Comparison of ENCODE assay signal across 8 cellular contexts in the genomic region with DNA sequence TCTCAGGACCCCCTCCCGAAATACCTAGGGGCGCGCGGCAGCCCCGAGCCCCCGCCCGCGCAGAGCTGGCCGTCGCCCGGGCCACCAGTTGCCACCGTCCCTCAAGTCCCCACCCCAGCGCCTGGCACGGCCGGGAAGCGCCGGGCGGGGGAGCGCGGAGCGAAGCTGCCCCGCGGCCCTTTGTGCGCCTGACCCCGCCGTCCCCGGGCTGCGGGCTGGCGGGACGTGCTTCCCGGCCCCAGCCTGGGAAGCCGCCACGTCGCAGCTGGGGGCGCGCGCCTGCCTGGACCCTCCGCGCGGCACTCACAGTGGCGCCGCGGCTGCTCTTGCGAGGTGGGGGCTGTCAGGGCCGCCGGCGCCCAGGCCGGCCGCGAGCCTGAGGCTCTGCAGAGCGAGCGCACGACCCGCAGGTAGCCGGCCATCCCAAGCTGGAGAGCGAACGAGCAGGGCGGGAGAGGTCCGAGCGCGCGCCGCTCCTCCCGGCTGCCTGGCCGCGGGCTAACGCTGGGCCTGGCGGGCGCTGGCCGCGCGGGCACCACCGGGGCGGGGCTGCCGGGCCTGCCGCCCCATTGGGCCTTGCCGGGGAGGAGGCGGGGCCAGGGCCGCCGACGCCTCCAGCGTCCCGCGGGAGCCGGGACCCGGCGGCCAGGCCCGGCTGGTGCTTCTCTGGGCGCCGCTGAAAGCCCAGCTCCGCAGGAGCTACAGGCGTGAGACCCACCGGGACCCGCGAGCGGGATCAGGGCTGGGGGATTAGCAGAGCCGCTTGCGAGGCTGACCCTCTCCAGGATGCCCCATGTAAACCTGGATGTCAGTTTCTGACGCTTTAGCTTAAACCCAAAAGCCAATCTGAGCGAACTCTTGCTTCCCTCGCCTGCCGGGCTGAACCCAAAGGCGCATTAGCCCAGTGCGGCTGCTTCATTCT. TPM values are rescaled to one million over a fixed set of nuclear protein-coding genes. Genes with fewer than 3 reads are reported as not detected.
DNase-seq lines count a peak whose midpoint lies in the region; ATAC-seq and TF ChIP-seq lines count a peak whose summit lies in the region.

A gene (minus strand): TSS at position 500 of the 922 bp plus-strand sequence. CDS start 78 bp downstream, at position 422.

- H4K20me1 ChIP-seq in Karpas-422 (ENCODE audit: insufficient read depth, low read depth, low read length) (no peaks in the 10 kb centered on the region), SK-N-SH (ENCODE audit: insufficient read depth) (no peaks in the 10 kb centered on the region)

- peaks cover 3% of the 10 kb centered on the region for H3F3A ChIP-seq in SK-N-SH (replicated peaks; ENCODE audit: insufficient read depth)

- DNase-seq in Karpas-422: peak; percentile 88
- DNase-seq in SK-N-SH: peak; percentile 98
- peak; percentile 80 to 86 for DNase-seq in activated naive CD4-positive, alpha-beta T cell treated with anti-CD3 and anti-CD28 coated beads, Interleukin-2, amount 50 U/mL, for 72 hours (ENCODE audit: low spot score in 2 of 2)
- peak; percentile 90 for DNase-seq in globus pallidus (ENCODE audit: low spot score)
- DNase-seq in non-pigmented ciliary epithelial cell (ENCODE audit: low read depth): peak; percentile 14
- DNase-seq in thoracic aorta (ENCODE audit: low spot score): no peak

- no peaks in the 10 kb centered on the region for H3K36me3 ChIP-seq in ES-I3 (ENCODE audit: insufficient read depth, low read length)
- no peaks in the 10 kb centered on the region for H3K36me3 ChIP-seq in Karpas-422 (ENCODE audit: insufficient read depth, low read length)
- no peaks in the 10 kb centered on the region for H3K36me3 ChIP-seq in SK-N-SH (replicated peaks in 1 of 2; ENCODE audit: control insufficient read depth in 1 of 2, insufficient read depth in 2 of 2, low read length in 1 of 2)
- H3K36me3 ChIP-seq in thoracic aorta: no peaks in the 10 kb centered on the region

- H3K9me3 ChIP-seq in ES-I3 (ENCODE audit: control insufficient read depth, insufficient read depth, low read length) (no peaks in the 10 kb centered on the region), Karpas-422 (ENCODE audit: low read length) (no peaks in the 10 kb centered on the region), SK-N-SH (no peaks in the 10 kb centered on the region), thoracic aorta (no peaks in the 10 kb centered on the region)

- POLR2A ChIA-PET in SK-N-SH (lab: Yijun Ruan, JAX): interaction anchor here (0.8 to 2.1 kb wide), 6 partner anchors 13 to 208 kb away, joined by 3 to 10 read pairs (median 4); a partner anchor contains a TSS

- H3K4me2 ChIP-seq in Karpas-422 (ENCODE audit: low read depth, low read length, poor library complexity, severe bottlenecking): peak within 1 kb of the TSS; percentile 89
- peak within 1 kb of the TSS; percentile 82 for H3K4me2 ChIP-seq in SK-N-SH

- CTCF ChIA-PET in SK-N-SH (lab: Yijun Ruan, JAX): interaction anchor here (1.2 to 2.1 kb wide), 7 partner anchors 14 to 209 kb away, joined by 3 to 7 read pairs (median 4); a partner anchor contains a TSS

- H3K27me3 ChIP-seq in Karpas-422 (ENCODE audit: low read length) (no peaks in the 10 kb centered on the region), SK-N-SH (ENCODE audit: insufficient read depth) (no peaks in the 10 kb centered on the region), thoracic aorta (replicated peaks; ENCODE audit: insufficient read depth) (no peaks in the 10 kb centered on the region)

- H3K79me2 ChIP-seq in Karpas-422 (ENCODE audit: low read length) (peaks cover 22% of the 10 kb centered on the region), SK-N-SH (ENCODE audit: insufficient read depth) (peaks cover 8% of the 10 kb centered on the region; the same call in 1 of the 2 replicates)

- TF ChIP-seq EP300 in SK-N-SH (IDR thresholded peaks at IDR 0.05; ENCODE audit: borderline replicate concordance in 1 of 2, low read depth in 1 of 2, low read length in 1 of 2): no peak

- H3K27ac ChIP-seq in Karpas-422 (ENCODE audit: low read length): peak within 1 kb of the TSS; percentile 97
- peak within 1 kb of the TSS; percentile 48 to 81; a peak in 3 of 4 replicates for H3K27ac ChIP-seq in SK-N-SH (ENCODE audit: low read depth in 2 of 2, low read length in 1 of 2)
- H3K27ac ChIP-seq in thoracic aorta: peak within 1 kb of the TSS; percentile 87

- H3K9me3 Mint-ChIP-seq in activated naive CD4-positive, alpha-beta T cell treated with anti-CD3 and anti-CD28 coated beads, Interleukin-2, amount 50 U/mL, for 72 hours: no peaks in the 10 kb centered on the region

- peaks cover 11 to 14% of the 10 kb centered on the region in 2 donors for H3K36me3 Mint-ChIP-seq in activated naive CD4-positive, alpha-beta T cell treated with anti-CD3 and anti-CD28 coated beads, Interleukin-2, amount 50 U/mL, for 72 hours

- TF ChIP-seq CTCF in SK-N-SH (IDR thresholded peaks at IDR 0.05) (no peak), thoracic aorta (IDR thresholded peaks at IDR 0.05) (no peak)

- peak within 1 kb of the TSS; percentile 88 to 90 for H3K27ac Mint-ChIP-seq in activated naive CD4-positive, alpha-beta T cell treated with anti-CD3 and anti-CD28 coated beads, Interleukin-2, amount 50 U/mL, for 72 hours

- TF ChIP-seq RAD21 in SK-N-SH (IDR thresholded peaks at IDR 0.05; ENCODE audit: low read length): no peak

- ATAC-seq in GM21786 (IDR thresholded peaks at IDR 0.05; ENCODE audit: unreplicated experiment) (peak; percentile 37), thoracic aorta (ENCODE audit: insufficient number of reproducible peaks, low FRiP score, low read depth) (peak; percentile 81)
- peak; percentile 84 for ATAC-seq in activated naive CD4-positive, alpha-beta T cell treated with anti-CD3 and anti-CD28 coated beads, Interleukin-2, amount 50 U/mL, for 72 hours

- 3% methylated on average over 6 of the region's 104 CpGs for WGBS in SK-N-SH (ENCODE audit: low lambda C conversion rate)

- H3K4me3 ChIP-seq in Karpas-422 (ENCODE audit: low read length): peak within 1 kb of the TSS; percentile 75
- H3K4me3 ChIP-seq in SK-N-SH (ENCODE audit: low read depth in 2 of 2, low read length in 1 of 2): peak within 1 kb of the TSS; percentile 77 to 79
- peak within 1 kb of the TSS; percentile 91 for H3K4me3 ChIP-seq in thoracic aorta

- H3K4me1 ChIP-seq in ES-I3 (ENCODE audit: insufficient read depth, low read length) (peaks cover 23% of the 10 kb centered on the region), Karpas-422 (ENCODE audit: low read length) (peaks cover 54% of the 10 kb centered on the region), SK-N-SH (ENCODE audit: control insufficient read depth in 1 of 2, insufficient read depth in 2 of 2, low read depth in 1 of 2, low read length in 1 of 2) (peaks cover 12 to 32% of the 10 kb centered on the region in 2 experiments; a peak in 2 of 4 replicates), thoracic aorta (ENCODE audit: control insufficient read depth in 1 of 2, low read depth in 2 of 2) (peaks cover 33 to 57% of the 10 kb centered on the region in 2 donors)

- H2AFZ ChIP-seq in Karpas-422 (ENCODE audit: low read length): peak within 1 kb of the TSS; percentile 77; the same call in 1 of the 2 replicates
- peak within 1 kb of the TSS; percentile 98 for H2AFZ ChIP-seq in SK-N-SH (ENCODE audit: low read depth)

- peak within 1 kb of the TSS; percentile 89 for H3K9ac ChIP-seq in ES-I3 (ENCODE audit: low read depth, low read length)
- peak within 1 kb of the TSS; percentile 89 for H3K9ac ChIP-seq in Karpas-422 (ENCODE audit: low read length)
- peak within 1 kb of the TSS; percentile 83 for H3K9ac ChIP-seq in SK-N-SH

- no peaks in the 10 kb centered on the region for H3K9me2 ChIP-seq in Karpas-422 (replicated peaks; ENCODE audit: insufficient read depth, low read length)
- H3K9me2 ChIP-seq in SK-N-SH: no peaks in the 10 kb centered on the region

TF ChIP-seq in SK-N-SH, 30 proteins besides CTCF, POLR2A, EP300 and RAD21 (continues in another document):
- TF ChIP-seq JUND (IDR thresholded peaks at IDR 0.05) (no peak), ELF1 (IDR thresholded peaks at IDR 0.05) (no peak), POLR2AphosphoS5 (IDR thresholded peaks at IDR 0.05; ENCODE audit: low read depth, low read length) (peak; percentile 38; the same call in 1 of the 2 replicates), FOXJ3 (CRISPR knock-in tag; IDR thresholded peaks at IDR 0.05) (no peak), MXI1 (IDR thresholded peaks at IDR 0.05; ENCODE audit: low read depth, low read length) (peak; percentile 68), RCOR1 (IDR thresholded peaks at IDR 0.05; ENCODE audit: low read length) (0 out of 2 replicates have a peak, but pooled peaks have one; percentile 31), NRF1 (IDR thresholded peaks at IDR 0.05; ENCODE audit: low read depth, low read length) (no peak), YY1 (IDR thresholded peaks at IDR 0.05; ENCODE audit: low read depth) (no peak), TEAD4 (IDR thresholded peaks at IDR 0.05; ENCODE audit: borderline replicate concordance, insufficient read depth) (no peak)
- TF ChIP-seq, protein P1, sequence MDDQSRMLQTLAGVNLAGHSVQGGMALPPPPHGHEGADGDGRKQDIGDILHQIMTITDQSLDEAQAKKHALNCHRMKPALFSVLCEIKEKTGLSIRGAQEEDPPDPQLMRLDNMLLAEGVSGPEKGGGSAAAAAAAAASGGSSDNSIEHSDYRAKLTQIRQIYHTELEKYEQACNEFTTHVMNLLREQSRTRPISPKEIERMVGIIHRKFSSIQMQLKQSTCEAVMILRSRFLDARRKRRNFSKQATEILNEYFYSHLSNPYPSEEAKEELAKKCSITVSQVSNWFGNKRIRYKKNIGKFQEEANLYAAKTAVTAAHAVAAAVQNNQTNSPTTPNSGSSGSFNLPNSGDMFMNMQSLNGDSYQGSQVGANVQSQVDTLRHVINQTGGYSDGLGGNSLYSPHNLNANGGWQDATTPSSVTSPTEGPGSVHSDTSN (IDR thresholded peaks at IDR 0.05): no peak

RNA-seq across cellular contexts. Expression of the gene that starts here (rescaled TPM):
- 93.4 and 156 TPM in 2 replicates for total RNA-seq in Karpas-422 (2014; rRNA removed; shearing (Covaris generic); ENCODE audit: low replicate concordance)
- 24.7 and 25.2 TPM in 2 replicates for polyA plus RNA-seq in SK-N-SH (2012; rRNA removed)
- polyA plus RNA-seq in SK-N-SH (2012; cell fraction: cytosol; rRNA removed): 12.0 and 19.2 TPM in 2 replicates
- polyA plus RNA-seq in SK-N-SH (2012; cell fraction: nucleus; rRNA removed): 15.3 TPM in 2 replicates
- total RNA-seq in activated naive CD4-positive, alpha-beta T cell treated with anti-CD3 and anti-CD28 coated beads, Interleukin-2, amount 50 U/mL, for 72 hours: 100 to 1,000 TPM; 203 to 242 TPM
- total RNA-seq in thoracic aorta: 10 to 100 TPM; 24.5 to 46.6 TPM
